Comparison of ENCODE assay signal across 20 cellular contexts in the genomic region with DNA sequence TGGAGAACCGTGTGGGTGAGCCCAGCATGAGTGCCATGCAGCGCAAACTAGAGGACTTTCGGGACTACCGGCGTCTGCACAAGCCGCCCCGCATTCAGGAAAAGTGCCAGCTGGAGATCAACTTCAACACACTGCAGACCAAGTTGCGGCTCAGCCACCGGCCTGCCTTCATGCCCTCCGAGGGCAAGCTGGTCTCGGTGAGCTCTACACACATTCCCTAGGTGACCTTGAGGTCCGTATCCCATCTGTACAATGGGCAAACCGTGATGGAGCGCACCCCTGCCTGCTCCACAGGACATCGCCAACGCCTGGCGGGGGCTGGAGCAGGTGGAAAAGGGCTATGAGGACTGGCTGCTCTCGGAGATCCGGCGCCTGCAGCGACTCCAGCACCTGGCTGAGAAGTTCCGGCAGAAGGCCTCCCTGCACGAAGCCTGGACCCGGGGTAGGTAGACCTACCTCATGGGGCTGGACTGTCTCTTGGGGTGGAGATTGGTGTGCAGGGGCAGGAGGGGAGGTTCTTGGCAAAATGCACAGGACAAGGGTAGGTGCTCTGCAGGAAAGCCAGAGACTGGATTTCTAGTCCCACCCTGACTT. TPM values are rescaled to one million over a fixed set of nuclear protein-coding genes. Genes with fewer than 3 reads are reported as not detected.
"Had no signal": no experiment of that assay in that cellular context is flagged by ENCODE, and none has a peak within 500 bp of the region (broad histone marks: within the 10 kb centered on the region; RNA-seq: fewer than 3 reads in every experiment).

No MANE protein-coding gene starts in this region.

- DNase-seq: activated CD4-positive, alpha-beta memory T cell treated with anti-CD3 and anti-CD28 coated beads, Interleukin-2, amount 10 ng/mL, durations not matched to agents 7 days and 5 days; activated CD4-positive, alpha-beta T cell treated with anti-CD3 and anti-CD28 coated beads for 36 hours; activated CD4-positive, alpha-beta T cell treated with anti-CD3 and anti-CD28 coated beads, Interleukin-2, amount 50 U/mL, for 1 hour; activated gamma-delta T cell treated with Interleukin-2 at 50 U/mL for 16 hours; activated T-cell treated with anti-CD3 and anti-CD28 coated beads, Interleukin-2, amount 50 U/mL, for 72 hours; aorta; KG1; NCI-H1048; NCI-H1417 treated with DMSO at 0.1 percent for 48 hours; T-cell; WERI-Rb-1 had no signal

- H3K9me3 ChIP-seq: breast epithelium had no signal

- H3K4me3 ChIP-seq: breast epithelium, SK-N-MC had no signal

- H3K4me3 Mint-ChIP-seq: activated CD4-positive, alpha-beta memory T cell treated with anti-CD3 and anti-CD28 coated beads, Interleukin-2, amount 10 ng/mL, durations not matched to agents 7 days and 5 days; activated CD4-positive, alpha-beta T cell treated with anti-CD3 and anti-CD28 coated beads for 36 hours; activated naive CD4-positive, alpha-beta T cell treated with anti-CD3 and anti-CD28 coated beads, Interleukin-2, amount 50 U/mL, for 24 hours; activated T-cell treated with anti-CD3 and anti-CD28 coated beads, Interleukin-2, amount 50 U/mL, for 72 hours had no signal

- H3K27ac Mint-ChIP-seq: activated CD4-positive, alpha-beta memory T cell treated with anti-CD3 and anti-CD28 coated beads, Interleukin-2, amount 10 ng/mL, durations not matched to agents 7 days and 5 days; activated CD4-positive, alpha-beta T cell treated with anti-CD3 and anti-CD28 coated beads for 36 hours; activated naive CD4-positive, alpha-beta T cell treated with anti-CD3 and anti-CD28 coated beads, Interleukin-2, amount 50 U/mL, for 24 hours; activated T-cell treated with anti-CD3 and anti-CD28 coated beads, Interleukin-2, amount 50 U/mL, for 72 hours; activated T-helper 2 cell treated with anti-CD3 and anti-CD28 coated beads, Interferon-gamma antibody, Interleukin-2, Interleukin-4, amounts not matched to agents 10 μg/mL and 5 μg/mL and 100 μg/mL, durations not matched to agents 14 hours and 24 hours and 36 hours; T-cell had no signal

- H3K27ac ChIP-seq: breast epithelium, SK-N-MC, WERI-Rb-1 had no signal

- H3K4me1 ChIP-seq: breast epithelium had no signal

- ATAC-seq: activated CD4-positive, alpha-beta T cell treated with anti-CD3 and anti-CD28 coated beads for 36 hours; activated T-cell treated with anti-CD3 and anti-CD28 coated beads, Interleukin-2, amount 50 U/mL, for 72 hours; T-cell had no signal

- H3K36me3 Mint-ChIP-seq: activated naive CD4-positive, alpha-beta T cell treated with anti-CD3 and anti-CD28 coated beads, Interleukin-2, amount 50 U/mL, for 24 hours; T-cell had no signal

- H3K9me3 Mint-ChIP-seq: activated CD4-positive, alpha-beta memory T cell treated with anti-CD3 and anti-CD28 coated beads, Interleukin-2, amount 10 ng/mL, durations not matched to agents 7 days and 5 days; activated naive CD4-positive, alpha-beta T cell treated with anti-CD3 and anti-CD28 coated beads, Interleukin-2, amount 50 U/mL, for 24 hours; activated T-cell treated with anti-CD3 and anti-CD28 coated beads, Interleukin-2, amount 50 U/mL, for 72 hours; activated T-helper 2 cell treated with anti-CD3 and anti-CD28 coated beads, Interferon-gamma antibody, Interleukin-2, Interleukin-4, amounts not matched to agents 10 μg/mL and 5 μg/mL and 100 μg/mL, durations not matched to agents 14 hours and 24 hours and 36 hours; T-cell had no signal

- H3K4me1 Mint-ChIP-seq: activated CD4-positive, alpha-beta memory T cell treated with anti-CD3 and anti-CD28 coated beads, Interleukin-2, amount 10 ng/mL, durations not matched to agents 7 days and 5 days had no signal

- FAIRE-seq: RCC 7860 had no signal

- H3K36me3 ChIP-seq: breast epithelium had no signal

RNA-seq across cellular contexts. Expression of gene ACTN3, which starts 11.1 kb away (rescaled TPM):
- total RNA-seq: cerebellum, LHCN-M2, M059J, PC-3 had no signal
- polyA plus RNA-seq: aorta had no signal

RNA-seq across cellular contexts. Expression of gene CCDC87, which starts 35.0 kb away (rescaled TPM):
- total RNA-seq: activated CD4-positive, alpha-beta memory T cell treated with anti-CD3 and anti-CD28 coated beads, Interleukin-2, amount 10 ng/mL, durations not matched to agents 7 days and 5 days had no signal
